Comparison of ENCODE assay signal across 21 cellular contexts in the genomic region with DNA sequence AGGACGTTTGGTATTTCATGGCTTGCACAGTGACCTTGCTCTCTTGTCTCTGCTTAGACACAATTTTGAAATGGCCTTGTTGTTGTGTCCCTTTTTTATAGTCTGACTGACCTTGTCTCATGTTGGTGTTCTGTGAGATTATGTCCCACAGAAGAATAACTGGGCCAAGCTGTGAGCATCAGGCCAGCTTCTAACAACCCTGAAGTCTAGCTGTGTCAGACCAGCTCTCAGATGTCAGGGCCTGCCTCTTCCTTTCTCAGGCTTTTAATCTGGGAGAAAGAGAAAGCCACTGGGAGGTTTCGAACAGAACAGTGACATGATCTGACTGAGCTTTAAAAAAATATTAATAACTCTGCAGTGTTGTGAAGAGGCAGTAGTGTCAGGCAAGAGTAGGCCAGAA. TPM values are rescaled to one million over a fixed set of nuclear protein-coding genes. Genes with fewer than 3 reads are reported as not detected.
DNase-seq lines count a peak whose midpoint lies in the region; ATAC-seq and TF ChIP-seq lines count a peak whose summit lies in the region.
"Had no signal": no experiment of that assay in that cellular context is flagged by ENCODE, and none has a peak within 500 bp of the region (broad histone marks: within the 10 kb centered on the region; RNA-seq: fewer than 3 reads in every experiment).

No MANE protein-coding gene starts in this region.

- H3K27me3 ChIP-seq in ACC112 (ENCODE audit: insufficient read depth, low read length) (no peaks in the 10 kb centered on the region), PC-3 (ENCODE audit: low read length) (no peaks in the 10 kb centered on the region), hepatocyte (no peaks in the 10 kb centered on the region), WERI-Rb-1 (ENCODE audit: insufficient read depth, low read depth, severe bottlenecking) (no peaks in the 10 kb centered on the region), Peyer's patch (no peaks in the 10 kb centered on the region), BE2C (no peaks in the 10 kb centered on the region)
- no peaks in the 10 kb centered on the region for H3K27me3 ChIP-seq in CD4-positive, CD25-positive, alpha-beta regulatory T cell (ENCODE audit: control insufficient read depth, insufficient read depth, low read length)
- H3K27me3 ChIP-seq: colonic mucosa had no signal

- no peak overlapping the region for H3K27ac ChIP-seq in ACC112 (ENCODE audit: low read depth, low read length)
- H3K27ac ChIP-seq in CD4-positive, CD25-positive, alpha-beta regulatory T cell (ENCODE audit: insufficient read depth, low read length, poor library complexity, severe bottlenecking), result peak overlapping the region; percentile 88
- no peak overlapping the region for H3K27ac ChIP-seq in PC-3 (ENCODE audit: low read length)
- no peak overlapping the region for H3K27ac ChIP-seq in hepatocyte
- H3K27ac ChIP-seq in WERI-Rb-1, result no peak overlapping the region
- peak overlapping the region in 1 of 4 donors; percentile 3 for H3K27ac ChIP-seq in Peyer's patch
- H3K27ac ChIP-seq: colonic mucosa, epithelial cell of prostate, parathyroid adenoma had no signal

- TF ChIP-seq CTCF in PC-3 (conservative IDR thresholded peaks at IDR 0.05; ENCODE audit: low read depth, low read length) (no peak), hepatocyte (IDR thresholded peaks at IDR 0.05; ENCODE audit: poor library complexity) (no peak), WERI-Rb-1 (IDR thresholded peaks at IDR 0.05; ENCODE audit: low read depth, low read length) (no peak), Peyer's patch (IDR thresholded peaks at IDR 0.05) (no peak), BE2C (IDR thresholded peaks at IDR 0.05; ENCODE audit: low read depth, low read length) (no peak)

- peak in 1 of 2 donors; percentile 11 for ATAC-seq in CD4-positive, CD25-positive, alpha-beta regulatory T cell (ENCODE audit: low read depth in 2 of 2)
- ATAC-seq in PC-3, result no peak
- ATAC-seq: activated CD4-positive, alpha-beta T cell treated with anti-CD3 and anti-CD28 coated beads for 36 hours had no signal

- H3F3A ChIP-seq in PC-3 (ENCODE audit: low read length, unreplicated experiment), result no peaks in the 10 kb centered on the region

- H3K36me3 Mint-ChIP-seq in CD4-positive, CD25-positive, alpha-beta regulatory T cell, result no peaks in the 10 kb centered on the region

- H3K4me3 ChIP-seq in ACC112 (ENCODE audit: low read depth, low read length) (peak overlapping the region; percentile 81), PC-3 (ENCODE audit: low read length) (peak overlapping the region; percentile 80; the same call in 1 of the 2 replicates), hepatocyte (no peak overlapping the region), WERI-Rb-1 (ENCODE audit: low read depth, low read length) (no peak overlapping the region), Peyer's patch (no peak overlapping the region), BE2C (ENCODE audit: low read depth, low read length) (no peak overlapping the region)
- no peak overlapping the region for H3K4me3 ChIP-seq in CD4-positive, CD25-positive, alpha-beta regulatory T cell (ENCODE audit: low read depth, low read length)
- H3K4me3 ChIP-seq: colonic mucosa had no signal

- CTCF ChIA-PET in PC-3 (lab: Charles Lee), result no interaction called here

- H3K27me3 Mint-ChIP-seq in CD4-positive, CD25-positive, alpha-beta regulatory T cell, result no peaks in the 10 kb centered on the region
- H3K27me3 Mint-ChIP-seq: activated CD4-positive, alpha-beta T cell treated with anti-CD3 and anti-CD28 coated beads for 36 hours had no signal

- BruUV-seq in PC-3 (replicated peaks; lab: Mats Ljungman, UMichigan), result no TSS peak

- no peaks in the 10 kb centered on the region for H3K9me3 ChIP-seq in CD4-positive, CD25-positive, alpha-beta regulatory T cell (ENCODE audit: control insufficient read depth in 2 of 2, low read length in 2 of 2)
- H3K9me3 ChIP-seq in PC-3 (ENCODE audit: low read length) (no peaks in the 10 kb centered on the region), hepatocyte (ENCODE audit: low read depth) (no peaks in the 10 kb centered on the region), WERI-Rb-1 (ENCODE audit: severe bottlenecking) (no peaks in the 10 kb centered on the region), Peyer's patch (no peaks in the 10 kb centered on the region), BE2C (no peaks in the 10 kb centered on the region)
- H3K9me3 ChIP-seq: colonic mucosa had no signal

- POLR2A ChIA-PET in PC-3 (lab: Charles Lee; ENCODE audit: unreplicated experiment), result no interaction called here

- H3K36me3 ChIP-seq in ACC112 (ENCODE audit: insufficient read depth, low read length), result peaks cover 2% of the 10 kb centered on the region; the same call in 1 of the 2 replicates
- no peaks in the 10 kb centered on the region for H3K36me3 ChIP-seq in CD4-positive, CD25-positive, alpha-beta regulatory T cell (ENCODE audit: control insufficient read depth, insufficient read depth, low read length)
- H3K36me3 ChIP-seq in PC-3 (ENCODE audit: low read depth, low read length), result 0 out of 2 replicates have a peak, but pooled peaks cover 2% of the 10 kb centered on the region
- no peaks in the 10 kb centered on the region for H3K36me3 ChIP-seq in hepatocyte (replicated peaks; ENCODE audit: insufficient read depth, low read depth)
- H3K36me3 ChIP-seq in WERI-Rb-1, result peaks cover 3% of the 10 kb centered on the region; the same call in 1 of the 2 replicates
- no peaks in the 10 kb centered on the region for H3K36me3 ChIP-seq in Peyer's patch
- H3K36me3 ChIP-seq in BE2C, result no peaks in the 10 kb centered on the region
- H3K36me3 ChIP-seq: colonic mucosa had no signal

- H4K20me1 ChIP-seq in PC-3 (ENCODE audit: low read length) (no peaks in the 10 kb centered on the region), hepatocyte (ENCODE audit: insufficient read depth, poor library complexity, severe bottlenecking) (no peaks in the 10 kb centered on the region)

- H3K27ac Mint-ChIP-seq in CD4-positive, CD25-positive, alpha-beta regulatory T cell, result peak overlapping the region in 1 of 3 donors; percentile 53
- H3K27ac Mint-ChIP-seq: activated CD4-positive, alpha-beta T cell treated with anti-CD3 and anti-CD28 coated beads for 36 hours; CD14-positive monocyte had no signal

- peak overlapping the region; percentile 89 for H3K4me2 ChIP-seq in PC-3 (ENCODE audit: low read length)
- peak overlapping the region; percentile 82 for H3K4me2 ChIP-seq in hepatocyte

- WGBS in hepatocyte (ENCODE audit: low lambda C conversion rate, missing lambda C conversion rate), result 74% methylated on average over 2 of the region's 2 CpGs

- H2AFZ ChIP-seq in ACC112 (ENCODE audit: low read length, unreplicated experiment) (no peak overlapping the region), PC-3 (ENCODE audit: low read length) (no peak overlapping the region), hepatocyte (no peak overlapping the region)
- H2AFZ ChIP-seq: parathyroid adenoma had no signal

- H3K79me2 ChIP-seq in ACC112 (ENCODE audit: control insufficient read depth, insufficient read depth, low read length, unreplicated experiment) (peaks cover 58% of the 10 kb centered on the region), PC-3 (ENCODE audit: low read length) (peaks cover 69% of the 10 kb centered on the region), hepatocyte (peaks cover 74% of the 10 kb centered on the region)

- H3K9ac ChIP-seq in PC-3 (ENCODE audit: low read length), result no peak overlapping the region
- H3K9ac ChIP-seq: parathyroid adenoma had no signal

- no peaks in the 10 kb centered on the region for H3K9me3 Mint-ChIP-seq in CD4-positive, CD25-positive, alpha-beta regulatory T cell
- H3K9me3 Mint-ChIP-seq: CD14-positive monocyte had no signal

- H3K4me1 Mint-ChIP-seq in CD4-positive, CD25-positive, alpha-beta regulatory T cell, result peaks cover 0 to 14% (median 8%) of the 10 kb centered on the region in 4 donors

- H3K4me1 ChIP-seq in ACC112 (ENCODE audit: control insufficient read depth, insufficient read depth, low read length, unreplicated experiment) (peaks cover 24% of the 10 kb centered on the region), PC-3 (ENCODE audit: insufficient read depth, low read length) (peaks cover 19% of the 10 kb centered on the region), hepatocyte (ENCODE audit: insufficient read depth) (peaks cover 28% of the 10 kb centered on the region), Peyer's patch (peaks cover 0 to 28% (median 0%) of the 10 kb centered on the region in 4 donors), BE2C (no peaks in the 10 kb centered on the region)
- peaks cover 38% of the 10 kb centered on the region for H3K4me1 ChIP-seq in CD4-positive, CD25-positive, alpha-beta regulatory T cell (ENCODE audit: control insufficient read depth, insufficient read depth, low read length, poor library complexity, severe bottlenecking)

- H3K9me2 ChIP-seq in PC-3 (replicated peaks; ENCODE audit: low read length) (no peaks in the 10 kb centered on the region), hepatocyte (replicated peaks; ENCODE audit: insufficient read depth) (no peaks in the 10 kb centered on the region)

- peak overlapping the region in 2 of 4 donors; percentile 12 to 52 for H3K4me3 Mint-ChIP-seq in CD4-positive, CD25-positive, alpha-beta regulatory T cell
- H3K4me3 Mint-ChIP-seq: activated CD4-positive, alpha-beta T cell treated with anti-CD3 and anti-CD28 coated beads for 36 hours; CD14-positive monocyte had no signal

- intact Hi-C loops in PC-3 (cut with micrococcal nuclease), result no loop called here

- DNase-seq in CD4-positive, CD25-positive, alpha-beta regulatory T cell, result no peak
- DNase-seq in PC-3, result no peak
- DNase-seq in hepatocyte (ENCODE audit: low spot score), result no peak
- DNase-seq in stimulated activated CD4-positive, alpha-beta T cell treated with anti-CD3 and anti-CD28 coated beads, Interleukin-12 subunit alpha, Interleukin-12 subunit beta, amount 100 ng/mL, for 4 hours, result no peak
- DNase-seq in WERI-Rb-1, result no peak
- no peak for DNase-seq in Peyer's patch
- no peak for DNase-seq in BE2C
- DNase-seq: activated CD4-positive, alpha-beta T cell treated with anti-CD3 and anti-CD28 coated beads for 36 hours; amygdala; colonic mucosa; glutamatergic neuron; Kasumi-1; kidney; NCI-H187 treated with DMSO at 0.1 percent for 48 hours; NCI-H526 treated with DMSO at 0.1 percent for 48 hours; stimulated activated CD4-positive, alpha-beta T cell treated with anti-CD3 and anti-CD28 coated beads, Interleukin-15, amount 100 ng/mL, for 24 hours; substantia nigra had no signal

- no peak for TF ChIP-seq POLR2A in Peyer's patch (IDR thresholded peaks at IDR 0.05)

RNA-seq across cellular contexts. Expression of a gene that starts 2.0 kb away (rescaled TPM):
- total RNA-seq in CD4-positive, CD25-positive, alpha-beta regulatory T cell, result 5.9 TPM
- polyA plus RNA-seq in CD4-positive, CD25-positive, alpha-beta regulatory T cell, result 10 to 100 TPM in 1 of 4 donors, 1 to 10 TPM in 3; 5.6 to 11.6 (median 8.1) TPM
- total RNA-seq in PC-3 (2014; rRNA removed) (15.6 and 22.2 TPM in 2 replicates), hepatocyte (26.0 and 33.0 TPM in 2 replicates), Peyer's patch (10 to 100 TPM; 19.9 to 34.7 (median 26.3) TPM)
- 11.5 and 11.8 TPM in 2 replicates for polyA plus RNA-seq in hepatocyte
- polyA plus RNA-seq in BE2C (2012; ENCODE audit: insufficient read depth, insufficient read length, low read depth), result 3.7 TPM

RNA-seq across cellular contexts. Expression of a gene that starts 9.0 kb away (rescaled TPM):
- 1.1 TPM for total RNA-seq in CD4-positive, CD25-positive, alpha-beta regulatory T cell
- under 1 TPM in 2 of 4 donors, not detected in 2; 0.49 to 0.75 TPM for polyA plus RNA-seq in CD4-positive, CD25-positive, alpha-beta regulatory T cell
- total RNA-seq in PC-3 (2014; rRNA removed), result 0.36 TPM in 1 of 2 replicates, not detected in the other
- 1.8 TPM in 1 of 2 replicates, not detected in the other for total RNA-seq in hepatocyte
- polyA plus RNA-seq in hepatocyte, result 2.0 and 3.2 TPM in 2 replicates
- total RNA-seq in Peyer's patch, result not detected
- not detected for polyA plus RNA-seq in BE2C (2012; ENCODE audit: insufficient read depth, insufficient read length, low read depth)
- polyA plus RNA-seq: CD14-positive monocyte had no signal

RNA-seq across cellular contexts. Expression of a gene that starts 43.6 kb away (rescaled TPM):
- 62.0 TPM for total RNA-seq in CD4-positive, CD25-positive, alpha-beta regulatory T cell
- 10 to 100 TPM; 11.2 to 13.5 (median 12.6) TPM for polyA plus RNA-seq in CD4-positive, CD25-positive, alpha-beta regulatory T cell
- total RNA-seq in PC-3 (2014; rRNA removed), result 15.6 and 16.6 TPM in 2 replicates
- total RNA-seq in hepatocyte, result 23.8 and 24.1 TPM in 2 replicates
- polyA plus RNA-seq in hepatocyte, result 9.0 and 10.9 TPM in 2 replicates
- total RNA-seq in Peyer's patch, result 10 to 100 TPM; 14.2 to 19.3 (median 17.8) TPM
- polyA plus RNA-seq in BE2C (2012; ENCODE audit: insufficient read depth, insufficient read length, low read depth), result 5.8 TPM

Comparison
In these comparisons a context has a peak if more than half of its experiments do, and no peak if none do; other contexts are left out.
1. H3K4me3 ChIP-seq: peak in ACC112 (single experiment) and PC-3 (single experiment); none in CD4-positive, CD25-positive, alpha-beta regulatory T cell (single experiment), hepatocyte (single experiment), WERI-Rb-1 (single experiment), Peyer's patch (0 of 4) and BE2C (single experiment).